Comparison of ENCODE assay signal across 13 cellular contexts in genomic region chr11:94770563-94771120, GRCh38. TPM values are rescaled to one million over a fixed set of nuclear protein-coding genes. Genes with fewer than 3 reads are reported as not detected.
DNase-seq lines count a peak whose midpoint lies in the region; ATAC-seq and TF ChIP-seq lines count a peak whose summit lies in the region.
"Had no signal": no experiment of that assay in that cellular context is flagged by ENCODE, and none has a peak within 500 bp of the region (broad histone marks: within the 10 kb centered on the region; RNA-seq: fewer than 3 reads in every experiment).

No MANE protein-coding gene starts in this region.

- H3K4me2 ChIP-seq in GM23338 (peak overlapping the region; percentile 96), skeletal muscle satellite cell (ENCODE audit: low read length) (peak overlapping the region; percentile 91)

- H3K4me1 Mint-ChIP-seq in GM23338 = peaks cover 31% of the 10 kb centered on the region

- H3K9me3 Mint-ChIP-seq in GM23338 = peaks cover 8% of the 10 kb centered on the region; the same call in 2 of the 3 replicates
- H3K9me3 Mint-ChIP-seq: effector memory CD8-positive, alpha-beta T cell had no signal

- no peak overlapping the region for H3K9ac ChIP-seq in SK-N-MC (ENCODE audit: insufficient read length)
- no peak overlapping the region for H3K9ac ChIP-seq in skeletal muscle satellite cell (ENCODE audit: low read depth, low read length)

- H3K4me1 ChIP-seq in GM23338 (ENCODE audit: insufficient read depth) = peaks cover 38% of the 10 kb centered on the region
- peaks cover 19 to 79% (median 26%) of the 10 kb centered on the region in 3 donors for H3K4me1 ChIP-seq in gastroesophageal sphincter
- peaks cover 39% of the 10 kb centered on the region for H3K4me1 ChIP-seq in skeletal muscle satellite cell (ENCODE audit: control insufficient read depth, insufficient read depth, low read length)

- H3K27ac Mint-ChIP-seq in GM23338 = no peak overlapping the region
- H3K27ac Mint-ChIP-seq: effector memory CD8-positive, alpha-beta T cell had no signal

- TF ChIP-seq CTCF in GM23338 (conservative IDR thresholded peaks at IDR 0.05; ENCODE audit: low read depth in 2 of 2) (no peak), gastroesophageal sphincter (IDR thresholded peaks at IDR 0.05) (no peak), GM20000 (IDR thresholded peaks at IDR 0.05; ENCODE audit: extremely low read depth, missing control alignments) (no peak)

- TF ChIP-seq EP300 in gastroesophageal sphincter (IDR thresholded peaks at IDR 0.05) = no peak

- peaks cover 2% of the 10 kb centered on the region for H3K9me2 ChIP-seq in GM23338 (ENCODE audit: insufficient read depth)

- 44 to 55% methylated on average over 2 to 4 of the region's 4 CpGs for WGBS in gastroesophageal sphincter (ENCODE audit: low coverage in 1 of 2), 2 donors

- H3K4me3 Mint-ChIP-seq in GM23338 = no peak overlapping the region; the same call in none of the 3 replicates
- H3K4me3 Mint-ChIP-seq: effector memory CD8-positive, alpha-beta T cell had no signal

- DNase-seq in GM23338 (ENCODE audit: low spot score) (no peak), SK-N-MC (ENCODE audit: low read depth, low spot score) (no peak), posterior vena cava (ENCODE audit: low spot score) (no peak), GM20000 (ENCODE audit: low spot score) (no peak)
- no peak for DNase-seq in effector CD4-positive, alpha-beta T cell
- DNase-seq: effector memory CD8-positive, alpha-beta T cell; NCI-H187; RPMI8226 had no signal

- peaks cover 20% of the 10 kb centered on the region for H4K20me1 ChIP-seq in GM23338 (replicated peaks; ENCODE audit: insufficient read depth)

- H2AFZ ChIP-seq in GM23338 = no peak overlapping the region

- peaks cover 4% of the 10 kb centered on the region; the same call in 1 of the 3 replicates for H3K36me3 Mint-ChIP-seq in GM23338 (ENCODE audit: low read depth)

- TF ChIP-seq POLR2A in gastroesophageal sphincter (IDR thresholded peaks at IDR 0.05) = no peak

- H3K36me3 ChIP-seq in GM23338 (ENCODE audit: insufficient read depth) (no peaks in the 10 kb centered on the region; the same call in 1 of the 2 replicates), SK-N-MC (ENCODE audit: insufficient read depth, low read length) (peaks cover 10% of the 10 kb centered on the region; the same call in 1 of the 2 replicates), gastroesophageal sphincter (no peaks in the 10 kb centered on the region), skeletal muscle satellite cell (ENCODE audit: insufficient read depth, low read length) (no peaks in the 10 kb centered on the region)
- H3K36me3 ChIP-seq: left lung had no signal

- H3K27ac ChIP-seq in GM23338 (ENCODE audit: low read depth) (no peak overlapping the region), SK-N-MC (no peak overlapping the region), gastroesophageal sphincter (peak overlapping the region; percentile 91 to 99 (median 98))

- peak overlapping the region; percentile 93 for H3K4me3 ChIP-seq in GM23338
- peak overlapping the region; percentile 84 for H3K4me3 ChIP-seq in SK-N-MC
- peak overlapping the region; percentile 67 to 96 for H3K4me3 ChIP-seq in gastroesophageal sphincter
- peak overlapping the region; percentile 95 for H3K4me3 ChIP-seq in skeletal muscle satellite cell (ENCODE audit: low read length)

- peaks cover 16% of the 10 kb centered on the region for H3K27me3 Mint-ChIP-seq in GM23338 (ENCODE audit: insufficient read depth, low read depth, poor library complexity)

- H3K9me3 ChIP-seq in SK-N-MC (ENCODE audit: low read depth, low read length) (no peaks in the 10 kb centered on the region), gastroesophageal sphincter (no peaks in the 10 kb centered on the region), skeletal muscle satellite cell (replicated peaks; ENCODE audit: low read length) (no peaks in the 10 kb centered on the region)
- H3K9me3 ChIP-seq: left lung had no signal

- H3K79me2 ChIP-seq in GM23338 (replicated peaks; ENCODE audit: insufficient read depth) = peaks cover 69% of the 10 kb centered on the region

- peaks cover 51% of the 10 kb centered on the region for H3K27me3 ChIP-seq in GM23338 (ENCODE audit: insufficient read depth)
- no peaks in the 10 kb centered on the region for H3K27me3 ChIP-seq in gastroesophageal sphincter
- H3K27me3 ChIP-seq in skeletal muscle satellite cell (ENCODE audit: control insufficient read depth, insufficient read depth, low read length) = no peaks in the 10 kb centered on the region

- H3F3A ChIP-seq in GM23338 (replicated peaks; ENCODE audit: low read depth) = no peaks in the 10 kb centered on the region; the same call in 1 of the 2 replicates

- intact Hi-C loops in posterior vena cava (cut with DNase I) = no loop called here

- ATAC-seq in GM23338 (no peak), gastroesophageal sphincter (no peak), HG03460 (IDR thresholded peaks at IDR 0.05; ENCODE audit: unreplicated experiment) (no peak)
- ATAC-seq: effector memory CD8-positive, alpha-beta T cell had no signal

TF ChIP-seq in GM23338, 12 proteins besides CTCF, POLR2A, EP300 and RAD21 (continues in another document):
- TF ChIP-seq JUNB (IDR thresholded peaks at IDR 0.05; ENCODE audit: unreplicated experiment) (no peak), ZNF114 (CRISPR knock-in tag; IDR thresholded peaks at IDR 0.05) (no peak), EZH2 (IDR thresholded peaks at IDR 0.05; ENCODE audit: low read depth, unreplicated experiment) (no peak), EZH2phosphoT487 (IDR thresholded peaks at IDR 0.05; ENCODE audit: unreplicated experiment) (no peak), CREB1 (CRISPR knock-in tag; IDR thresholded peaks at IDR 0.05; ENCODE audit: low read depth) (no peak), STAT1 (IDR thresholded peaks at IDR 0.05; ENCODE audit: unreplicated experiment) (no peak), NANOG (IDR thresholded peaks at IDR 0.05; ENCODE audit: borderline replicate concordance) (no peak), REST (IDR thresholded peaks at IDR 0.05; ENCODE audit: unreplicated experiment) (no peak), ETS1 (IDR thresholded peaks at IDR 0.05) (no peak)

RNA-seq across cellular contexts. Expression of gene AMOTL1, which starts 2.5 kb away (rescaled TPM):
- total RNA-seq in GM23338 (2014; rRNA removed; shearing (Covaris generic)) = 18.7 TPM in 2 replicates
- 4.1 and 4.3 TPM in 2 replicates for polyA plus RNA-seq in GM23338 (2016; fragmentation: Nextera tagmentation; extraction: Ambion mirVana)
- total RNA-seq in gastroesophageal sphincter (100 to 1,000 TPM; 136 to 215 (median 176) TPM), posterior vena cava (10 to 100 TPM; 47.7 to 78.9 TPM)
- 31.4 and 31.9 TPM in 2 replicates for total RNA-seq in skeletal muscle satellite cell (2012; rRNA removed)
- total RNA-seq: HT-29 had no signal

Comparison
In these comparisons a context has a peak if more than half of its experiments do, and no peak if none do; other contexts are left out.
1. H3K27ac ChIP-seq: peak in gastroesophageal sphincter (4 of 4); none in GM23338 (single experiment) and SK-N-MC (single experiment).
2. Peak in every context shown above with its lines, with median percentiles within 50 percentile points of each other: H3K4me3 ChIP-seq.